Comparison of ENCODE assay signal across 18 cellular contexts in genomic region chr11:68071281-68072048, GRCh38.
"Had no signal": no experiment of that assay in that cellular context is flagged by ENCODE, and none has a peak within 500 bp of the region (broad histone marks: within the 10 kb centered on the region; RNA-seq: fewer than 3 reads in every experiment).

No MANE protein-coding gene starts in this region.

- H3K27ac Mint-ChIP-seq: activated naive CD8-positive, alpha-beta T cell treated with anti-CD3 and anti-CD28 coated beads, Interleukin-2, amount 10 ng/mL, durations not matched to agents 7 days and 5 days; activated T-helper 17 cell treated with anti-CD3 and anti-CD28 coated beads, Interleukin-2, amount 50 U/mL, for 72 hours had no signal

- H3K4me3 Mint-ChIP-seq: activated naive CD8-positive, alpha-beta T cell treated with anti-CD3 and anti-CD28 coated beads, Interleukin-2, amount 10 ng/mL, durations not matched to agents 7 days and 5 days; activated T-helper 17 cell treated with anti-CD3 and anti-CD28 coated beads, Interleukin-2, amount 50 U/mL, for 72 hours; naive thymus-derived CD8-positive, alpha-beta T cell had no signal

- H3K4me1 Mint-ChIP-seq: activated naive CD8-positive, alpha-beta T cell treated with anti-CD3 and anti-CD28 coated beads, Interleukin-2, amount 10 ng/mL, durations not matched to agents 7 days and 5 days; activated T-helper 17 cell treated with anti-CD3 and anti-CD28 coated beads, Interleukin-2, amount 50 U/mL, for 72 hours had no signal

- H3K4me3 ChIP-seq: body of pancreas, mucosa of descending colon, smooth muscle cell, uterus had no signal

- H3K27me3 Mint-ChIP-seq: activated naive CD8-positive, alpha-beta T cell treated with anti-CD3 and anti-CD28 coated beads, Interleukin-2, amount 10 ng/mL, durations not matched to agents 7 days and 5 days; activated T-helper 17 cell treated with anti-CD3 and anti-CD28 coated beads, Interleukin-2, amount 50 U/mL, for 72 hours; naive thymus-derived CD8-positive, alpha-beta T cell had no signal

- H3K9me3 Mint-ChIP-seq: activated naive CD8-positive, alpha-beta T cell treated with anti-CD3 and anti-CD28 coated beads, Interleukin-2, amount 10 ng/mL, durations not matched to agents 7 days and 5 days; activated T-helper 17 cell treated with anti-CD3 and anti-CD28 coated beads, Interleukin-2, amount 50 U/mL, for 72 hours; naive thymus-derived CD8-positive, alpha-beta T cell had no signal

- ATAC-seq: activated T-helper 17 cell treated with anti-CD3 and anti-CD28 coated beads, Interleukin-2, amount 50 U/mL, for 72 hours; body of pancreas; mucosa of descending colon; naive thymus-derived CD8-positive, alpha-beta T cell; sciatic nerve had no signal

- DNase-seq: activated CD4-positive, alpha-beta T cell treated with anti-CD3 and anti-CD28 coated beads, Interleukin-2, amount 50 U/mL, for 48 hours; activated naive CD4-positive, alpha-beta T cell treated with Interleukin-2 at 50 U/mL for 16 hours; activated naive CD8-positive, alpha-beta T cell treated with anti-CD3 and anti-CD28 coated beads, Interleukin-2, amount 10 ng/mL, durations not matched to agents 7 days and 5 days; amygdala; body of pancreas; dermis blood vessel endothelial cell; effector memory CD4-positive, alpha-beta T cell; mesenchymal stem cell; mucosa of descending colon; naive thymus-derived CD8-positive, alpha-beta T cell; stimulated activated CD4-positive, alpha-beta T cell treated with anti-CD3 and anti-CD28 coated beads, Interleukin-4, amount 100 ng/mL, for 24 hours; stimulated activated naive CD4-positive, alpha-beta T cell; T-helper 2 cell; uterus; WERI-Rb-1 had no signal

- H3K9me3 ChIP-seq: body of pancreas, mucosa of descending colon, uterus had no signal
